Comparison of ENCODE assay signal across 11 cellular contexts in genomic region chr2:44268259-44268649, GRCh38. TPM values are rescaled to one million over a fixed set of nuclear protein-coding genes. Genes with fewer than 3 reads are reported as not detected.
DNase-seq lines count a peak whose midpoint lies in the region; ATAC-seq, FAIRE-seq and TF ChIP-seq lines count a peak whose summit lies in the region.
"Had no signal": no experiment of that assay in that cellular context is flagged by ENCODE, and none has a peak within 500 bp of the region (broad histone marks: within the 10 kb centered on the region; RNA-seq: fewer than 3 reads in every experiment).

No MANE protein-coding gene starts in this region.

- TF ChIP-seq EP300 in tibial nerve (IDR thresholded peaks at IDR 0.05): no peak

- no peak overlapping the region for H3K4me3 ChIP-seq in choroid plexus epithelial cell (ENCODE audit: low read depth, low read length)
- H3K4me3 ChIP-seq in tibial nerve: no peak overlapping the region
- H3K4me3 ChIP-seq: SK-N-MC had no signal

- H3K27ac ChIP-seq in layer of hippocampus (ENCODE audit: low read depth, low read length): peak overlapping the region; percentile 88
- H3K27ac ChIP-seq in tibial nerve: peak overlapping the region; percentile 55 to 86 (median 68)
- H3K27ac ChIP-seq: SK-N-MC had no signal

- no peaks in the 10 kb centered on the region for H3K36me3 ChIP-seq in tibial nerve

- no peak for TF ChIP-seq POLR2A in tibial nerve (IDR thresholded peaks at IDR 0.05)

- H3K27me3 ChIP-seq in layer of hippocampus (ENCODE audit: control insufficient read depth, insufficient read depth, low read length): no peaks in the 10 kb centered on the region
- no peaks in the 10 kb centered on the region for H3K27me3 ChIP-seq in tibial nerve

- TF ChIP-seq CTCF in choroid plexus epithelial cell (conservative IDR thresholded peaks at IDR 0.05; ENCODE audit: low read depth, low read length) (no peak), tibial nerve (IDR thresholded peaks at IDR 0.05) (no peak), D721Med (IDR thresholded peaks at IDR 0.05; ENCODE audit: insufficient read depth, missing control alignments) (no peak)

- DNase-seq in LHCN-M2 (ENCODE audit: low read depth) (peak; percentile 70), choroid plexus epithelial cell (ENCODE audit: low read depth) (peak; percentile 44), tibial nerve (ENCODE audit: low spot score in 2 of 2) (no peak), HuH-7.5 (ENCODE audit: low spot score) (no peak), D721Med (ENCODE audit: insufficient read length, low spot score) (no peak), GF-D8 (lab: John Stamatoyannopoulos, UW) (no peak)
- DNase-seq: activated CD4-positive, alpha-beta T cell treated with anti-CD3 and anti-CD28 coated beads, Interleukin-2, amount 10 ng/mL, durations not matched to agents 7 days and 5 days; activated naive CD8-positive, alpha-beta T cell treated with anti-CD3 and anti-CD28 coated beads, Interleukin-2, amount 10 ng/mL, durations not matched to agents 7 days and 5 days had no signal

- H3K9me3 ChIP-seq in tibial nerve: peaks cover 0 to 4% (median 0%) of the 10 kb centered on the region in 4 donors

- FAIRE-seq in D721Med (lab: Jason Lieb, UNC): no peak

- peaks cover 0 to 15% (median 3%) of the 10 kb centered on the region in 4 donors for H3K4me1 ChIP-seq in tibial nerve

- no peak for ATAC-seq in GM19467 (IDR thresholded peaks at IDR 0.05; ENCODE audit: unreplicated experiment)

- WGBS in tibial nerve, 2 donors: 10 to 41% methylated on average over 2 of the region's 2 CpGs

RNA-seq across cellular contexts. Expression of gene SLC3A1, which starts 7.0 kb away (rescaled TPM):
- total RNA-seq in LHCN-M2 (2014; rRNA removed) (0.19 TPM in 1 of 2 replicates, not detected in the other), tibial nerve (1 to 10 TPM in 1 of 4 donors, under 1 TPM in 3; 0.21 to 1.8 (median 0.52) TPM)
- 0.01 TPM for polyA plus RNA-seq in LHCN-M2 (2012)

Comparison
In these comparisons a context has a peak if more than half of its experiments do, and no peak if none do; other contexts are left out.
1. DNase-seq: peak in LHCN-M2 (single experiment) and choroid plexus epithelial cell (single experiment); none in tibial nerve (0 of 2), HuH-7.5 (single experiment), D721Med (single experiment) and GF-D8 (single experiment).